Comparison of ENCODE assay signal across 13 cellular contexts in genomic region chr7:37216923-37217322, GRCh38.
"Had no signal": no experiment of that assay in that cellular context is flagged by ENCODE, and none has a peak within 500 bp of the region (broad histone marks: within the 10 kb centered on the region; RNA-seq: fewer than 3 reads in every experiment).

No MANE protein-coding gene starts in this region.

- H3K36me3 ChIP-seq: cardiac muscle cell, ovary, tibial artery had no signal

- H3K9me3 Mint-ChIP-seq: neural crest cell had no signal

- H3K27me3 ChIP-seq: cardiac muscle cell, ovary, right lobe of liver, tibial artery had no signal

- DNase-seq: activated CD4-positive, alpha-beta T cell treated with anti-CD3 and anti-CD28 coated beads, Interleukin-2, amount 50 U/mL, for 4 hours; activated naive CD4-positive, alpha-beta T cell; activated T-cell treated with anti-CD3 and anti-CD28 coated beads, Interleukin-2, amount 50 U/mL, for 48 hours; erythroblast; hypothalamus; kidney glomerular epithelial cell; right lobe of liver; stimulated activated CD4-positive, alpha-beta T cell treated with anti-CD3 and anti-CD28 coated beads, Interleukin-1b, Interleukin-23, amount 100 ng/mL, for 48 hours; SW 1271; tibial artery had no signal

- H3K4me1 ChIP-seq: right lobe of liver had no signal

- H3K4me3 Mint-ChIP-seq: neural crest cell had no signal

- H3K9me3 ChIP-seq: ovary, right lobe of liver, tibial artery had no signal

- ATAC-seq: right lobe of liver had no signal

- H3K27ac ChIP-seq: cardiac muscle cell, ovary, right lobe of liver, tibial artery had no signal

- H3K4me3 ChIP-seq: cardiac muscle cell, ovary, right lobe of liver, tibial artery had no signal
